ENCODE assay signal across 11 cellular contexts in genomic region chr1:156673387-156674121, GRCh38. TPM values are rescaled to one million over a fixed set of nuclear protein-coding genes. Genes with fewer than 3 reads are reported as not detected.
DNase-seq lines count a peak whose midpoint lies in the region; ATAC-seq, FAIRE-seq and TF ChIP-seq lines count a peak whose summit lies in the region.
"Had no signal": no experiment of that assay in that cellular context is flagged by ENCODE, and none has a peak within 500 bp of the region (broad histone marks: within the 10 kb centered on the region; RNA-seq: fewer than 3 reads in every experiment).

No MANE protein-coding gene starts in this region.

- FAIRE-seq in H54 (lab: Jason Lieb, UNC), result no peak

- TF ChIP-seq POLR2A in H54 (IDR thresholded peaks at IDR 0.05; ENCODE audit: low read depth, low read length), result no peak

- peak overlapping the region; percentile 97 for H3K27ac Mint-ChIP-seq in glutamatergic neuron (ENCODE audit: unreplicated experiment)
- H3K27ac Mint-ChIP-seq in nephron progenitor cell, result peak overlapping the region; percentile 78
- H3K27ac Mint-ChIP-seq in stimulated activated naive B cell treated with anti-CD40 and anti-IgM and Interleukin-4, amounts not matched to agents 10 μg/mL and 1 μg/mL and 100 μg/mL, for 72 hours, result no peak overlapping the region
- H3K27ac Mint-ChIP-seq: stimulated activated memory B cell treated with anti-CD40 and anti-IgM and Interleukin-4, amounts not matched to agents 10 μg/mL and 1 μg/mL and 100 μg/mL, for 72 hours had no signal

- H3K9me3 Mint-ChIP-seq in glutamatergic neuron (ENCODE audit: unreplicated experiment), result peaks cover 37% of the 10 kb centered on the region
- H3K9me3 Mint-ChIP-seq in nephron progenitor cell, result peaks cover 5% of the 10 kb centered on the region
- no peaks in the 10 kb centered on the region for H3K9me3 Mint-ChIP-seq in stimulated activated naive B cell treated with anti-CD40 and anti-IgM and Interleukin-4, amounts not matched to agents 10 μg/mL and 1 μg/mL and 100 μg/mL, for 72 hours
- H3K9me3 Mint-ChIP-seq: stimulated activated memory B cell treated with anti-CD40 and anti-IgM and Interleukin-4, amounts not matched to agents 10 μg/mL and 1 μg/mL and 100 μg/mL, for 72 hours had no signal

- H3K27me3 Mint-ChIP-seq in glutamatergic neuron (ENCODE audit: unreplicated experiment) (peaks cover 37% of the 10 kb centered on the region), nephron progenitor cell (ENCODE audit: low read depth, poor library complexity) (peaks cover 8% of the 10 kb centered on the region)
- H3K27me3 Mint-ChIP-seq in stimulated activated naive B cell treated with anti-CD40 and anti-IgM and Interleukin-4, amounts not matched to agents 10 μg/mL and 1 μg/mL and 100 μg/mL, for 72 hours, result peaks cover 57 to 82% of the 10 kb centered on the region in 2 donors

- peak overlapping the region; percentile 97 for H3K4me3 Mint-ChIP-seq in glutamatergic neuron (ENCODE audit: unreplicated experiment)
- peak overlapping the region; percentile 71 for H3K4me3 Mint-ChIP-seq in nephron progenitor cell
- H3K4me3 Mint-ChIP-seq in stimulated activated naive B cell treated with anti-CD40 and anti-IgM and Interleukin-4, amounts not matched to agents 10 μg/mL and 1 μg/mL and 100 μg/mL, for 72 hours, result no peak overlapping the region
- H3K4me3 Mint-ChIP-seq: stimulated activated memory B cell treated with anti-CD40 and anti-IgM and Interleukin-4, amounts not matched to agents 10 μg/mL and 1 μg/mL and 100 μg/mL, for 72 hours had no signal

- no peak for ATAC-seq in stimulated activated naive B cell treated with anti-CD40 and anti-IgM and Interleukin-4, amounts not matched to agents 10 μg/mL and 1 μg/mL and 100 μg/mL, for 72 hours (replicated peaks)
- ATAC-seq: stimulated activated memory B cell treated with anti-CD40 and anti-IgM and Interleukin-4, amounts not matched to agents 10 μg/mL and 1 μg/mL and 100 μg/mL, for 72 hours had no signal

- TF ChIP-seq CTCF in glutamatergic neuron (IDR thresholded peaks at IDR 0.05; ENCODE audit: partially characterized antibody, unreplicated experiment) (no peak), nephron progenitor cell (IDR thresholded peaks at IDR 0.05) (no peak)

- DNase-seq in Ammon's horn (ENCODE audit: low spot score), result peak; percentile 73
- DNase-seq in OCI-M1 (lab: John Stamatoyannopoulos, UW), result peak; percentile 27
- DNase-seq in glutamatergic neuron, result peak; percentile 83
- no peak for DNase-seq in nephron progenitor cell
- no peak for DNase-seq in activated gamma-delta T cell treated with Interleukin-2 at 50 U/mL for 16 hours
- DNase-seq in H54 (ENCODE audit: insufficient read length, low spot score), result no peak
- DNase-seq in effector CD4-positive, alpha-beta T cell, result no peak
- no peak for DNase-seq in stimulated activated naive B cell treated with anti-CD40 and anti-IgM and Interleukin-4, amounts not matched to agents 10 μg/mL and 1 μg/mL and 100 μg/mL, for 72 hours
- DNase-seq: T-helper 2 cell had no signal

- H3K36me3 Mint-ChIP-seq in glutamatergic neuron (ENCODE audit: unreplicated experiment) (peaks cover 16% of the 10 kb centered on the region), nephron progenitor cell (ENCODE audit: low read depth) (peaks cover 41% of the 10 kb centered on the region)
- no peaks in the 10 kb centered on the region for H3K36me3 Mint-ChIP-seq in stimulated activated naive B cell treated with anti-CD40 and anti-IgM and Interleukin-4, amounts not matched to agents 10 μg/mL and 1 μg/mL and 100 μg/mL, for 72 hours
- H3K36me3 Mint-ChIP-seq: stimulated activated memory B cell treated with anti-CD40 and anti-IgM and Interleukin-4, amounts not matched to agents 10 μg/mL and 1 μg/mL and 100 μg/mL, for 72 hours had no signal

- H3K4me1 Mint-ChIP-seq in glutamatergic neuron (ENCODE audit: low read depth, unreplicated experiment), result peaks cover 54% of the 10 kb centered on the region
- peaks cover 89% of the 10 kb centered on the region for H3K4me1 Mint-ChIP-seq in nephron progenitor cell
- H3K4me1 Mint-ChIP-seq in stimulated activated naive B cell treated with anti-CD40 and anti-IgM and Interleukin-4, amounts not matched to agents 10 μg/mL and 1 μg/mL and 100 μg/mL, for 72 hours, result peaks cover 13 to 16% of the 10 kb centered on the region in 2 donors

RNA-seq across cellular contexts. Expression of gene NES, which starts 3.7 kb away (rescaled TPM):
- 375 TPM for total RNA-seq in glutamatergic neuron (ENCODE audit: unreplicated experiment)

RNA-seq across cellular contexts. Expression of gene BCAN, which starts 31.6 kb away (rescaled TPM):
- total RNA-seq in glutamatergic neuron (ENCODE audit: unreplicated experiment), result 10.3 TPM
- total RNA-seq: chondrocyte had no signal

RNA-seq across cellular contexts. Expression of gene CRABP2, which starts 31.8 kb away (rescaled TPM):
- total RNA-seq in glutamatergic neuron (ENCODE audit: unreplicated experiment), result 2.4 TPM

RNA-seq across cellular contexts. Expression of gene HAPLN2, which starts 54.3 kb away (rescaled TPM):
- 0.71 TPM for total RNA-seq in glutamatergic neuron (ENCODE audit: unreplicated experiment)
- total RNA-seq: chondrocyte had no signal

RNA-seq across cellular contexts. Expression of gene METTL25B, which starts 54.7 kb away (rescaled TPM):
- total RNA-seq in glutamatergic neuron (ENCODE audit: unreplicated experiment), result 27.1 TPM

Comparison
In these comparisons a context has a peak if more than half of its experiments do, and no peak if none do; other contexts are left out.
1. DNase-seq: peak in Ammon's horn (single experiment), OCI-M1 (single experiment) and glutamatergic neuron (single experiment); none in nephron progenitor cell (single experiment), activated gamma-delta T cell treated with Interleukin-2 at 50 U/mL for 16 hours (single experiment), H54 (single experiment), effector CD4-positive, alpha-beta T cell (single experiment) and stimulated activated naive B cell treated with anti-CD40 and anti-IgM and Interleukin-4, amounts not matched to agents 10 μg/mL and 1 μg/mL and 100 μg/mL, for 72 hours (single experiment).
2. H3K4me3 Mint-ChIP-seq: peak in glutamatergic neuron (single experiment) and nephron progenitor cell (single experiment); none in stimulated activated naive B cell treated with anti-CD40 and anti-IgM and Interleukin-4, amounts not matched to agents 10 μg/mL and 1 μg/mL and 100 μg/mL, for 72 hours (0 of 2).